In genomic region chr11:1307998-1308744, GRCh38 we compare ENCODE assay signal across 8 cellular contexts. TPM values are rescaled to one million over a fixed set of nuclear protein-coding genes. Genes with fewer than 3 reads are reported as not detected.
DNase-seq lines count a peak whose midpoint lies in the region; ATAC-seq and TF ChIP-seq lines count a peak whose summit lies in the region.

No MANE protein-coding gene starts in this region.

- TF ChIP-seq CTCF in BE2C (IDR thresholded peaks at IDR 0.05; ENCODE audit: low read depth, low read length) (no peak), Loucy (conservative IDR thresholded peaks at IDR 0.05; ENCODE audit: low read length) (no peak), chondrocyte (IDR thresholded peaks at IDR 0.05) (no peak)

- H3K4me1 ChIP-seq in BE2C (no peaks in the 10 kb centered on the region), Loucy (ENCODE audit: insufficient read depth, low read length, poor library complexity, severe bottlenecking) (peaks cover 35% of the 10 kb centered on the region)

- H3K79me2 ChIP-seq in Loucy (ENCODE audit: insufficient read depth, low read length) = peaks cover 68% of the 10 kb centered on the region

- H3K27me3 ChIP-seq in BE2C (no peaks in the 10 kb centered on the region), Loucy (ENCODE audit: insufficient read depth, low read length, poor library complexity, severe bottlenecking) (no peaks in the 10 kb centered on the region)

- no peaks in the 10 kb centered on the region for H3K9me2 ChIP-seq in Loucy (replicated peaks; ENCODE audit: low read depth, low read length)

- H3K4me3 ChIP-seq in BE2C (ENCODE audit: low read depth, low read length) = peak overlapping the region; percentile 52; the same call in 1 of the 2 replicates
- H3K4me3 ChIP-seq in Loucy (ENCODE audit: low read length, poor library complexity, severe bottlenecking) = peak overlapping the region; percentile 87

- DNase-seq in BE2C (no peak), chondrocyte (ENCODE audit: low spot score) (no peak), myocyte (ENCODE audit: low read depth) (peak; percentile 6), NCI-H2171 (lab: John Stamatoyannopoulos, UW) (no peak), NCI-H748 treated with DMSO at 0.1 percent for 48 hours (lab: John Stamatoyannopoulos, UW) (no peak), NOMO-1 treated with DMSO at 0.1 percent for 48 hours (lab: John Stamatoyannopoulos, UW; ENCODE audit: unreplicated experiment) (no peak)

- no peak for ATAC-seq in GM21381 (IDR thresholded peaks at IDR 0.05; ENCODE audit: unreplicated experiment)

- H3K9ac ChIP-seq in Loucy (ENCODE audit: low read depth, low read length, poor library complexity, severe bottlenecking) = peak overlapping the region; percentile 78

- H3F3A ChIP-seq in Loucy (ENCODE audit: low read depth) = no peaks in the 10 kb centered on the region; the same call in 1 of the 2 replicates

- H3K27ac Mint-ChIP-seq in chondrocyte (ENCODE audit: unreplicated experiment) = peak overlapping the region; percentile 86

- H3K9me3 Mint-ChIP-seq in chondrocyte (ENCODE audit: low read depth) = peaks cover 17% of the 10 kb centered on the region

- H4K20me1 ChIP-seq in Loucy (ENCODE audit: insufficient read depth, low read length, poor library complexity, severe bottlenecking) = peaks cover 42% of the 10 kb centered on the region

- H3K9me3 ChIP-seq in BE2C (no peaks in the 10 kb centered on the region), Loucy (ENCODE audit: insufficient read depth, low read depth, low read length) (no peaks in the 10 kb centered on the region)

- H3K36me3 ChIP-seq in BE2C (no peaks in the 10 kb centered on the region), Loucy (ENCODE audit: insufficient read depth, low read length) (no peaks in the 10 kb centered on the region)

- peak overlapping the region; percentile 88 for H3K4me2 ChIP-seq in Loucy (ENCODE audit: low read depth, low read length, poor library complexity, severe bottlenecking)

- H3K4me3 Mint-ChIP-seq in chondrocyte (ENCODE audit: unreplicated experiment) = peak overlapping the region; percentile 65

- no peaks in the 10 kb centered on the region for H3K27me3 Mint-ChIP-seq in chondrocyte (ENCODE audit: low read depth)

- no peak overlapping the region for H2AFZ ChIP-seq in Loucy (ENCODE audit: low read length)

- peaks cover 5% of the 10 kb centered on the region for H3K36me3 Mint-ChIP-seq in chondrocyte (ENCODE audit: low read depth)

- peaks cover 54% of the 10 kb centered on the region for H3K4me1 Mint-ChIP-seq in chondrocyte (ENCODE audit: low read depth)

RNA-seq across cellular contexts. Expression of gene TOLLIP, which starts 1.3 kb away (rescaled TPM):
- polyA plus RNA-seq in BE2C (2012; ENCODE audit: insufficient read depth, insufficient read length, low read depth) = 38.5 TPM
- total RNA-seq in chondrocyte (54.9 to 60.9 TPM (median 58.4 TPM) in 3 replicates), myocyte (38.9 and 41.6 TPM in 2 replicates)
- polyA plus RNA-seq in myocyte (2012) = 88.0 TPM
